1 cellular context compared by ENCODE assay signal in genomic region chr12:34342048-34342447, GRCh38.
TF ChIP-seq lines count a peak whose summit lies in the region.

No MANE protein-coding gene starts in this region.

TF ChIP-seq in HEK293, 187 proteins besides CTCF, POLR2A, EP300 and RAD21 (continued from another document and continues in another):
- TF ChIP-seq PRDM10 (tag by site-specific recombination; IDR thresholded peaks at IDR 0.05) (0 out of 2 replicates have a peak, but pooled peaks have one; percentile 16), YY2 (tag by site-specific recombination; IDR thresholded peaks at IDR 0.05) (no peak), ZNF416 (tag by site-specific recombination; IDR thresholded peaks at IDR 0.05) (no peak), ZNF155 (tag by site-specific recombination; IDR thresholded peaks at IDR 0.05) (no peak), PBX3 (CRISPR knock-in tag; IDR thresholded peaks at IDR 0.05) (no peak), REPIN1 (tag by site-specific recombination; IDR thresholded peaks at IDR 0.05; ENCODE audit: low read depth) (no peak), GLIS2 (tag by site-specific recombination; IDR thresholded peaks at IDR 0.05) (peak; percentile 36), ZNF138 (tag by site-specific recombination; IDR thresholded peaks at IDR 0.05; ENCODE audit: borderline replicate concordance) (no peak), ZNF426 (tag by site-specific recombination; IDR thresholded peaks at IDR 0.05) (no peak), MEIS1 (CRISPR knock-in tag; IDR thresholded peaks at IDR 0.05; ENCODE audit: borderline replicate concordance) (no peak), ZNF513 (tag by site-specific recombination; IDR thresholded peaks at IDR 0.05) (no peak), ZNF514 (tag by site-specific recombination; IDR thresholded peaks at IDR 0.05) (no peak), ZNF2 (tag by site-specific recombination; IDR thresholded peaks at IDR 0.05) (no peak), ZNF473 (tag by site-specific recombination; IDR thresholded peaks at IDR 0.05) (no peak), ZNF324 (tag by site-specific recombination; IDR thresholded peaks at IDR 0.05) (no peak), ZNF302 (tag by site-specific recombination; IDR thresholded peaks at IDR 0.05; ENCODE audit: low read depth) (no peak), ZBTB7A (tag by site-specific recombination; IDR thresholded peaks at IDR 0.05; ENCODE audit: low read depth) (peak; percentile 67; the same call in 1 of the 2 replicates), GFI1B (tag by site-specific recombination; IDR thresholded peaks at IDR 0.05) (no peak), ELK4 (IDR thresholded peaks at IDR 0.05; ENCODE audit: borderline replicate concordance, low read depth, low read length) (no peak), BCL11B (tag by site-specific recombination; IDR thresholded peaks at IDR 0.05; ENCODE audit: low read depth) (no peak), ZNF274 (IDR thresholded peaks at IDR 0.05; ENCODE audit: low read length) (no peak), ZNF274 (tag by site-specific recombination; IDR thresholded peaks at IDR 0.05; ENCODE audit: borderline replicate concordance) (no peak), ZNF792 (tag by site-specific recombination; IDR thresholded peaks at IDR 0.05) (no peak), HIC1 (tag by site-specific recombination; IDR thresholded peaks at IDR 0.05) (no peak), ZBTB11 (tag by site-specific recombination; conservative IDR thresholded peaks at IDR 0.05; ENCODE audit: low read depth) (no peak), ZNF837 (tag by site-specific recombination; IDR thresholded peaks at IDR 0.05) (no peak), ZBTB1 (tag by site-specific recombination; IDR thresholded peaks at IDR 0.05) (no peak), KLF1 (tag by site-specific recombination; IDR thresholded peaks at IDR 0.05) (peak; percentile 56; the same call in 1 of the 2 replicates), ZNF660 (tag by site-specific recombination; IDR thresholded peaks at IDR 0.05) (no peak), PATZ1 (tag by site-specific recombination; IDR thresholded peaks at IDR 0.05) (peak; percentile 26), ZNF292 (tag by site-specific recombination; IDR thresholded peaks at IDR 0.05; ENCODE audit: borderline replicate concordance, low read depth) (no peak), ZBTB49 (tag by site-specific recombination; IDR thresholded peaks at IDR 0.05; ENCODE audit: low read depth) (no peak), ZNF335 (tag by site-specific recombination; conservative IDR thresholded peaks at IDR 0.05) (peak; percentile 67), MYNN (tag by site-specific recombination; IDR thresholded peaks at IDR 0.05; ENCODE audit: borderline replicate concordance) (no peak), ZNF366 (tag by site-specific recombination; conservative IDR thresholded peaks at IDR 0.05) (no peak), ZNF354C (tag by site-specific recombination; IDR thresholded peaks at IDR 0.05; ENCODE audit: borderline replicate concordance, low read depth) (no peak), ZNF692 (tag by site-specific recombination; IDR thresholded peaks at IDR 0.05) (no peak), TCF7L2 (IDR thresholded peaks at IDR 0.05; ENCODE audit: borderline replicate concordance, low read depth, low read length) (no peak), OVOL3 (tag by site-specific recombination; IDR thresholded peaks at IDR 0.05) (no peak), ZNF157 (tag by site-specific recombination; IDR thresholded peaks at IDR 0.05) (no peak), ZEB2 (tag by site-specific recombination; IDR thresholded peaks at IDR 0.05) (no peak), ZBTB21 (tag by site-specific recombination; IDR thresholded peaks at IDR 0.05) (no peak)
